ENCODE assay signal across 8 cellular contexts in genomic region chr18:75210274-75211001, GRCh38. TPM values are rescaled to one million over a fixed set of nuclear protein-coding genes. Genes with fewer than 3 reads are reported as not detected.
A peak's percentile ranks its signal among the peaks of the same experiment; 100 is the strongest.
DNase-seq lines count a peak whose midpoint lies in the region; ATAC-seq and TF ChIP-seq lines count a peak whose summit lies in the region.

A gene with protein sequence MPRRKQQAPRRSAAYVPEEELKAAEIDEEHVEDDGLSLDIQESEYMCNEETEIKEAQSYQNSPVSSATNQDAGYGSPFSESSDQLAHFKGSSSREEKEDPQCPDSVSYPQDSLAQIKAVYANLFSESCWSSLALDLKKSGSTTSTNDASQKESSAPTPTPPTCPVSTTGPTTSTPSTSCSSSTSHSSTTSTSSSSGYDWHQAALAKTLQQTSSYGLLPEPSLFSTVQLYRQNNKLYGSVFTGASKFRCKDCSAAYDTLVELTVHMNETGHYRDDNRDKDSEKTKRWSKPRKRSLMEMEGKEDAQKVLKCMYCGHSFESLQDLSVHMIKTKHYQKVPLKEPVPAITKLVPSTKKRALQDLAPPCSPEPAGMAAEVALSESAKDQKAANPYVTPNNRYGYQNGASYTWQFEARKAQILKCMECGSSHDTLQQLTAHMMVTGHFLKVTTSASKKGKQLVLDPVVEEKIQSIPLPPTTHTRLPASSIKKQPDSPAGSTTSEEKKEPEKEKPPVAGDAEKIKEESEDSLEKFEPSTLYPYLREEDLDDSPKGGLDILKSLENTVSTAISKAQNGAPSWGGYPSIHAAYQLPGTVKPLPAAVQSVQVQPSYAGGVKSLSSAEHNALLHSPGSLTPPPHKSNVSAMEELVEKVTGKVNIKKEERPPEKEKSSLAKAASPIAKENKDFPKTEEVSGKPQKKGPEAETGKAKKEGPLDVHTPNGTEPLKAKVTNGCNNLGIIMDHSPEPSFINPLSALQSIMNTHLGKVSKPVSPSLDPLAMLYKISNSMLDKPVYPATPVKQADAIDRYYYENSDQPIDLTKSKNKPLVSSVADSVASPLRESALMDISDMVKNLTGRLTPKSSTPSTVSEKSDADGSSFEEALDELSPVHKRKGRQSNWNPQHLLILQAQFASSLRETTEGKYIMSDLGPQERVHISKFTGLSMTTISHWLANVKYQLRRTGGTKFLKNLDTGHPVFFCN (N-terminal part only) (plus strand): TSS chr18:75210797. CDS start chr18:75211877, 1,080 bp downstream.

- peak within 1 kb of the TSS; percentile 90 for H2AFZ ChIP-seq in ACC112 (ENCODE audit: low read length, unreplicated experiment)

- TF ChIP-seq POLR2A in breast epithelium (IDR thresholded peaks at IDR 0.05), result peak; percentile 59

- no peak for TF ChIP-seq CTCF in breast epithelium (IDR thresholded peaks at IDR 0.05)

- H3K4me1 ChIP-seq in ACC112 (ENCODE audit: control insufficient read depth, insufficient read depth, low read length, unreplicated experiment) (peaks cover 37% of the 10 kb centered on the region), breast epithelium (peaks cover 0 to 3% of the 10 kb centered on the region in 2 donors), iPS-15b (ENCODE audit: control insufficient read depth, insufficient read depth, low read length) (peaks cover 17% of the 10 kb centered on the region)

- H3K27ac ChIP-seq in ACC112 (ENCODE audit: low read depth, low read length) (peak within 1 kb of the TSS; percentile 75), breast epithelium (peak within 1 kb of the TSS; percentile 95 to 99)

- DNase-seq in NCI-H2081 (lab: John Stamatoyannopoulos, UW), result peak; percentile 83 to 93
- DNase-seq in breast epithelium (ENCODE audit: low spot score in 2 of 2), result peak in 1 of 2 donors; percentile 58
- DNase-seq in sciatic nerve (ENCODE audit: low spot score), result peak; percentile 69

- H3K79me2 ChIP-seq in ACC112 (ENCODE audit: control insufficient read depth, insufficient read depth, low read length, unreplicated experiment), result peaks cover 48% of the 10 kb centered on the region

- ATAC-seq in GM18519 (IDR thresholded peaks at IDR 0.05; ENCODE audit: low FRiP score, unreplicated experiment), result peak; percentile 43
- peak; percentile 34 for ATAC-seq in HG03060 (IDR thresholded peaks at IDR 0.05; ENCODE audit: low read depth, unreplicated experiment)
- peak; percentile 84 for ATAC-seq in sciatic nerve

- no peak within 1 kb of the TSS for H3K9ac ChIP-seq in iPS-15b (ENCODE audit: low read depth, low read length)

- intact Hi-C loops in T-helper 2 cell treated with Interferon-gamma antibody and Interleukin-4, amounts not matched to agents 100 ng/mL and 5 ng/mL, for 36 hours (cut with micrococcal nuclease), result loop anchor here (1.0 to 5.0 kb wide), 3 partner anchors 37 to 1612 kb away; partner anchors contain the start of genes CYB5A and ZNF236
- intact Hi-C loops in breast epithelium (cut with DNase I; ENCODE audit: low total_unique reads) (no loop called here), sciatic nerve (cut with DNase I) (no loop called here)

- no peaks in the 10 kb centered on the region for H3K9me3 ChIP-seq in breast epithelium
- H3K9me3 ChIP-seq in iPS-15b (ENCODE audit: control insufficient read depth, insufficient read depth, low read length), result no peaks in the 10 kb centered on the region

- H3K36me3 ChIP-seq in ACC112 (ENCODE audit: insufficient read depth, low read length), result no peaks in the 10 kb centered on the region
- no peaks in the 10 kb centered on the region for H3K36me3 ChIP-seq in breast epithelium
- H3K36me3 ChIP-seq in iPS-15b (ENCODE audit: control insufficient read depth, insufficient read depth, low read length), result no peaks in the 10 kb centered on the region

- H3K4me3 ChIP-seq in ACC112 (ENCODE audit: low read depth, low read length), result peak within 1 kb of the TSS; percentile 97
- H3K4me3 ChIP-seq in breast epithelium, result peak within 1 kb of the TSS; percentile 90 to 94 (median 93)
- H3K4me3 ChIP-seq in iPS-15b (ENCODE audit: low read depth, low read length), result peak within 1 kb of the TSS; percentile 78

- H3K27me3 ChIP-seq in ACC112 (ENCODE audit: insufficient read depth, low read length), result no peaks in the 10 kb centered on the region
- no peaks in the 10 kb centered on the region for H3K27me3 ChIP-seq in breast epithelium
- peaks cover 75% of the 10 kb centered on the region for H3K27me3 ChIP-seq in iPS-15b (ENCODE audit: control insufficient read depth, insufficient read depth, low read length)

RNA-seq across cellular contexts. Expression of the gene that starts here (rescaled TPM):
- total RNA-seq in T-helper 2 cell treated with Interferon-gamma antibody and Interleukin-4, amounts not matched to agents 100 ng/mL and 5 ng/mL, for 36 hours, result 13.1 and 14.7 TPM in 2 replicates
- total RNA-seq in breast epithelium, result 10 to 100 TPM; 12.3 to 18.3 (median 16.4) TPM
- total RNA-seq in sciatic nerve, result 25.4 TPM

Comparison
In these comparisons a context has a peak if more than half of its experiments do, and no peak if none do; other contexts are left out.
1. ATAC-seq: peak in every context shown above with its lines; median percentile 84 in sciatic nerve; 43 in GM18519; 34 in HG03060.